25 cellular contexts compared by ENCODE assay signal in genomic region chr7:38686888-38687287, GRCh38. TPM values are rescaled to one million over a fixed set of nuclear protein-coding genes. Genes with fewer than 3 reads are reported as not detected.
"Had no signal": no experiment of that assay in that cellular context is flagged by ENCODE, and none has a peak within 500 bp of the region (broad histone marks: within the 10 kb centered on the region; RNA-seq: fewer than 3 reads in every experiment).

No MANE protein-coding gene starts in this region.

- H3K4me3 ChIP-seq: coronary artery, gastroesophageal sphincter, heart left ventricle, hepatocyte, left lung, neural progenitor cell, prostate gland, right atrium auricular region, suprapubic skin, transverse colon, upper lobe of right lung, uterus had no signal

- H3K27ac ChIP-seq: coronary artery, epithelial cell of prostate, gastroesophageal sphincter, heart left ventricle, hepatocyte, left lung, neural progenitor cell, parathyroid adenoma, prostate gland, right atrium auricular region, suprapubic skin, transverse colon, upper lobe of right lung, uterus had no signal

- H3K27ac Mint-ChIP-seq: naive thymus-derived CD4-positive, alpha-beta T cell; nephron; neural progenitor cell; stimulated activated naive B cell treated with anti-CD40 and anti-IgM and Interleukin-4, amounts not matched to agents 10 μg/mL and 1 μg/mL and 100 μg/mL, for 72 hours; stimulated activated naive CD8-positive, alpha-beta T cell treated with anti-CD3 and anti-CD28 coated beads, Interleukin-15, Interleukin-2, amounts not matched to agents 100 ng/mL and 50 ng/mL, for 24 hours had no signal

- H3K4me3 Mint-ChIP-seq: central memory CD8-positive, alpha-beta T cell; naive thymus-derived CD4-positive, alpha-beta T cell; nephron; neural progenitor cell; stimulated activated naive B cell treated with anti-CD40 and anti-IgM and Interleukin-4, amounts not matched to agents 10 μg/mL and 1 μg/mL and 100 μg/mL, for 72 hours; stimulated activated naive CD8-positive, alpha-beta T cell treated with anti-CD3 and anti-CD28 coated beads, Interleukin-15, Interleukin-2, amounts not matched to agents 100 ng/mL and 50 ng/mL, for 24 hours had no signal

- DNase-seq: heart left ventricle; left cardiac atrium; left lung; mesendoderm; midbrain; naive thymus-derived CD4-positive, alpha-beta T cell; stimulated activated naive B cell treated with anti-CD40 and anti-IgM and Interleukin-4, amounts not matched to agents 10 μg/mL and 1 μg/mL and 100 μg/mL, for 72 hours; transverse colon; upper lobe of right lung; uterus had no signal

- H3K4me1 Mint-ChIP-seq: central memory CD8-positive, alpha-beta T cell; naive thymus-derived CD4-positive, alpha-beta T cell; stimulated activated naive B cell treated with anti-CD40 and anti-IgM and Interleukin-4, amounts not matched to agents 10 μg/mL and 1 μg/mL and 100 μg/mL, for 72 hours had no signal

- H3K9me3 Mint-ChIP-seq: central memory CD8-positive, alpha-beta T cell had no signal

- H3K4me1 ChIP-seq: left lung, parathyroid adenoma, prostate gland, suprapubic skin, transverse colon, upper lobe of right lung, uterus had no signal

- ATAC-seq: esophagus mucosa; gastroesophageal sphincter; heart left ventricle; left cardiac atrium; naive thymus-derived CD4-positive, alpha-beta T cell; sciatic nerve; stimulated activated naive B cell treated with anti-CD40 and anti-IgM and Interleukin-4, amounts not matched to agents 10 μg/mL and 1 μg/mL and 100 μg/mL, for 72 hours; upper lobe of right lung had no signal

- H3K27me3 ChIP-seq: gastroesophageal sphincter, heart left ventricle, hepatocyte, left lung, neural progenitor cell, right atrium auricular region, suprapubic skin, transverse colon, upper lobe of right lung, uterus had no signal

RNA-seq across cellular contexts. Expression of gene AMPH, which starts 55.7 kb away (rescaled TPM):
- total RNA-seq: lung microvascular endothelial cell; naive thymus-derived CD4-positive, alpha-beta T cell had no signal
